42 cellular contexts compared by ENCODE assay signal in the genomic region with DNA sequence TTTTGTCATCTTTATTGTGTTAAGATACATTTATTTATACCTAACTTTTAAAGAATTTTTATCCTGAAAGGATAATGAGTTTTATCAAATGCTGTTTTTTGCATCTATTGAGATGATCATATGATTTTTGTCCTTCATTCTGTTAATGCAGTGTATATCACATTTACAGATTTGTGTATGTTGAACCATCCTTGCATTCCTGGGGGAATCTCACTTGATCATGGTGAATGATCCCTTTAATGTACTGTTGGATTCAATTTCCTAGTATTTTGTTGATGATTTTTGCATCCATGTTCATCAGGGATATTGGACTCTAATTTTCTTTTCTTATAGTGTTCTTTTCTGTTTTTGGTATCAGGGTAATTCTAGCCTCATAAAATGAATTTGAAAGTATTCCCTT. TPM values are rescaled to one million over a fixed set of nuclear protein-coding genes. Genes with fewer than 3 reads are reported as not detected.
"Had no signal": no experiment of that assay in that cellular context is flagged by ENCODE, and none has a peak within 500 bp of the region (broad histone marks: within the 10 kb centered on the region; RNA-seq: fewer than 3 reads in every experiment).

No MANE protein-coding gene starts in this region.

- H3K27me3 Mint-ChIP-seq: activated naive CD4-positive, alpha-beta T cell treated with anti-CD3 and anti-CD28 coated beads, Interleukin-2, amount 10 ng/mL, durations not matched to agents 7 days and 5 days had no signal

- H3K36me3 ChIP-seq: adrenal gland, ascending aorta, brain microvascular endothelial cell, breast epithelium, cardiac muscle cell had no signal

- H3K4me1 ChIP-seq: adrenal gland, body of pancreas, breast epithelium had no signal

- H3K27ac ChIP-seq: adrenal gland, ascending aorta, body of pancreas, brain microvascular endothelial cell, breast epithelium, cardiac muscle cell had no signal

- ATAC-seq: activated naive CD4-positive, alpha-beta T cell treated with anti-CD3 and anti-CD28 coated beads, Interleukin-2, amount 50 U/mL, for 72 hours; activated naive CD8-positive, alpha-beta T cell treated with anti-CD3 and anti-CD28 coated beads, Interleukin-2, amount 50 U/mL, for 24 hours; activated T-cell treated with anti-CD3 and anti-CD28 coated beads, Interleukin-2, amount 50 U/mL, for 4 hours; activated T-cell treated with anti-CD3 and anti-CD28 coated beads, Interleukin-2, amount 50 U/mL, for 72 hours; activated T-helper 17 cell treated with anti-CD3 and anti-CD28 coated beads, Interleukin-2, amount 50 U/mL, for 72 hours; body of pancreas had no signal

- H3K4me3 Mint-ChIP-seq: activated naive CD4-positive, alpha-beta T cell treated with anti-CD3 and anti-CD28 coated beads for 36 hours; activated naive CD4-positive, alpha-beta T cell treated with anti-CD3 and anti-CD28 coated beads, Interleukin-2, amount 10 ng/mL, durations not matched to agents 7 days and 5 days; activated naive CD4-positive, alpha-beta T cell treated with anti-CD3 and anti-CD28 coated beads, Interleukin-2, amount 50 U/mL, for 24 hours; activated naive CD8-positive, alpha-beta T cell; activated naive CD8-positive, alpha-beta T cell treated with anti-CD3 and anti-CD28 coated beads for 36 hours; activated naive CD8-positive, alpha-beta T cell treated with anti-CD3 and anti-CD28 coated beads, Interleukin-2, amount 10 ng/mL, durations not matched to agents 7 days and 5 days; activated naive CD8-positive, alpha-beta T cell treated with anti-CD3 and anti-CD28 coated beads, Interleukin-2, amount 50 U/mL, for 24 hours; activated T-cell treated with anti-CD3 and anti-CD28 coated beads, Interleukin-2, amount 50 U/mL, for 24 hours; activated T-cell treated with anti-CD3 and anti-CD28 coated beads, Interleukin-2, amount 50 U/mL, for 4 hours; activated T-cell treated with anti-CD3 and anti-CD28 coated beads, Interleukin-2, amount 50 U/mL, for 72 hours; activated T-helper 1 cell treated with anti-CD3 and anti-CD28 coated beads, Interleukin-12 subunit alpha, Interleukin-12 subunit beta, Interleukin-2, Interleukin-4 antibody, amounts not matched to agents 30 ng/mL and 10 ng/mL and 1 ng/mL, durations not matched to agents 14 hours and 24 hours and 36 hours; activated T-helper 17 cell treated with anti-CD3 and anti-CD28 coated beads, Interleukin-2, amount 50 U/mL, for 72 hours; brain; central memory CD8-positive, alpha-beta T cell had no signal

- H3K27me3 ChIP-seq: adrenal gland, ascending aorta, body of pancreas, brain microvascular endothelial cell, breast epithelium, cardiac muscle cell had no signal

- H3K27ac Mint-ChIP-seq: activated naive CD4-positive, alpha-beta T cell treated with anti-CD3 and anti-CD28 coated beads for 36 hours; activated naive CD4-positive, alpha-beta T cell treated with anti-CD3 and anti-CD28 coated beads, Interleukin-2, amount 10 ng/mL, durations not matched to agents 7 days and 5 days; activated naive CD4-positive, alpha-beta T cell treated with anti-CD3 and anti-CD28 coated beads, Interleukin-2, amount 50 U/mL, for 24 hours; activated naive CD4-positive, alpha-beta T cell treated with anti-CD3 and anti-CD28 coated beads, Interleukin-2, amount 50 U/mL, for 72 hours; activated naive CD8-positive, alpha-beta T cell; activated naive CD8-positive, alpha-beta T cell treated with anti-CD3 and anti-CD28 coated beads for 36 hours; activated naive CD8-positive, alpha-beta T cell treated with anti-CD3 and anti-CD28 coated beads, Interleukin-2, amount 10 ng/mL, durations not matched to agents 7 days and 5 days; activated naive CD8-positive, alpha-beta T cell treated with anti-CD3 and anti-CD28 coated beads, Interleukin-2, amount 50 U/mL, for 24 hours; activated T-cell treated with anti-CD3 and anti-CD28 coated beads, Interleukin-2, amount 50 U/mL, for 24 hours; activated T-cell treated with anti-CD3 and anti-CD28 coated beads, Interleukin-2, amount 50 U/mL, for 72 hours; activated T-helper 1 cell treated with anti-CD3 and anti-CD28 coated beads, Interleukin-12 subunit alpha, Interleukin-12 subunit beta, Interleukin-2, Interleukin-4 antibody, amounts not matched to agents 30 ng/mL and 10 ng/mL and 1 ng/mL, durations not matched to agents 14 hours and 24 hours and 36 hours; activated T-helper 17 cell treated with anti-CD3 and anti-CD28 coated beads, Interleukin-2, amount 50 U/mL, for 72 hours; activated T-helper 2 cell treated with anti-CD3 and anti-CD28 coated beads, Interferon-gamma antibody, Interleukin-2, Interleukin-4, amounts not matched to agents 10 μg/mL and 5 μg/mL and 100 μg/mL, durations not matched to agents 14 hours and 24 hours and 36 hours; brain had no signal

- H3K4me1 Mint-ChIP-seq: activated naive CD4-positive, alpha-beta T cell treated with anti-CD3 and anti-CD28 coated beads, Interleukin-2, amount 10 ng/mL, durations not matched to agents 7 days and 5 days; activated naive CD4-positive, alpha-beta T cell treated with anti-CD3 and anti-CD28 coated beads, Interleukin-2, amount 50 U/mL, for 24 hours; activated naive CD8-positive, alpha-beta T cell treated with anti-CD3 and anti-CD28 coated beads for 36 hours; activated naive CD8-positive, alpha-beta T cell treated with anti-CD3 and anti-CD28 coated beads, Interleukin-2, amount 10 ng/mL, durations not matched to agents 7 days and 5 days; activated naive CD8-positive, alpha-beta T cell treated with anti-CD3 and anti-CD28 coated beads, Interleukin-2, amount 50 U/mL, for 24 hours; activated T-helper 17 cell treated with anti-CD3 and anti-CD28 coated beads, Interleukin-2, amount 50 U/mL, for 72 hours; brain; central memory CD8-positive, alpha-beta T cell had no signal

- DNase-seq: activated effector memory CD4-positive, alpha-beta T cell treated with anti-CD3 and anti-CD28 coated beads, Interleukin-2, amount 50 U/mL, for 16 hours; activated effector memory CD4-positive, alpha-beta T cell treated with Interleukin-2 at 50 U/mL for 16 hours; activated gamma-delta T cell; activated gamma-delta T cell treated with Interleukin-2 at 50 U/mL for 16 hours; activated naive CD4-positive, alpha-beta T cell; activated naive CD4-positive, alpha-beta T cell treated with anti-CD3 and anti-CD28 coated beads for 36 hours; activated naive CD4-positive, alpha-beta T cell treated with anti-CD3 and anti-CD28 coated beads, Interleukin-2, amount 10 ng/mL, durations not matched to agents 7 days and 5 days; activated naive CD4-positive, alpha-beta T cell treated with anti-CD3 and anti-CD28 coated beads, Interleukin-2, amount 50 U/mL, for 16 hours; activated naive CD4-positive, alpha-beta T cell treated with Interleukin-2 at 50 U/mL for 16 hours; activated naive CD8-positive, alpha-beta T cell treated with anti-CD3 and anti-CD28 coated beads for 36 hours; activated naive CD8-positive, alpha-beta T cell treated with anti-CD3 and anti-CD28 coated beads, Interleukin-2, amount 10 ng/mL, durations not matched to agents 7 days and 5 days; activated naive CD8-positive, alpha-beta T cell treated with anti-CD3 and anti-CD28 coated beads, Interleukin-2, amount 50 U/mL, for 24 hours; activated T-cell treated with anti-CD3 and anti-CD28 coated beads, Interleukin-2, amount 50 U/mL, for 1 hour; activated T-cell treated with anti-CD3 and anti-CD28 coated beads, Interleukin-2, amount 50 U/mL, for 24 hours; activated T-cell treated with anti-CD3 and anti-CD28 coated beads, Interleukin-2, amount 50 U/mL, for 4 hours; activated T-cell treated with anti-CD3 and anti-CD28 coated beads, Interleukin-2, amount 50 U/mL, for 48 hours; activated T-cell treated with anti-CD3 and anti-CD28 coated beads, Interleukin-2, amount 50 U/mL, for 72 hours; adrenal gland; amniotic stem cell; amygdala; anterior cingulate cortex; aorta; body of pancreas; brain microvascular endothelial cell; caudate nucleus; central memory CD4-positive, alpha-beta T cell; cerebellar nuclear complex had no signal

- H3K4me3 ChIP-seq: adrenal gland, ascending aorta, body of pancreas, breast epithelium, cardiac muscle cell had no signal

- FAIRE-seq: astrocyte, bronchial epithelial cell had no signal

- H3K36me3 Mint-ChIP-seq: activated naive CD8-positive, alpha-beta T cell treated with anti-CD3 and anti-CD28 coated beads for 36 hours; activated naive CD8-positive, alpha-beta T cell treated with anti-CD3 and anti-CD28 coated beads, Interleukin-2, amount 10 ng/mL, durations not matched to agents 7 days and 5 days; brain had no signal

RNA-seq across cellular contexts. Expression of a gene that starts 38.5 kb away (rescaled TPM):
- total RNA-seq: activated naive CD4-positive, alpha-beta T cell treated with anti-CD3 and anti-CD28 coated beads for 36 hours; activated naive CD4-positive, alpha-beta T cell treated with anti-CD3 and anti-CD28 coated beads, Interleukin-2, amount 50 U/mL, for 72 hours; activated naive CD8-positive, alpha-beta T cell treated with anti-CD3 and anti-CD28 coated beads for 36 hours; activated naive CD8-positive, alpha-beta T cell treated with anti-CD3 and anti-CD28 coated beads, Interleukin-2, amount 10 ng/mL, durations not matched to agents 7 days and 5 days; activated T-cell treated with anti-CD3 and anti-CD28 coated beads, Interleukin-2, amount 50 U/mL, for 72 hours; activated T-helper 1 cell treated with anti-CD3 and anti-CD28 coated beads, Interleukin-12 subunit alpha, Interleukin-12 subunit beta, Interleukin-2, Interleukin-4 antibody, amounts not matched to agents 30 ng/mL and 10 ng/mL and 1 ng/mL, durations not matched to agents 14 hours and 24 hours and 36 hours; activated T-helper 2 cell treated with anti-CD3 and anti-CD28 coated beads, Interferon-gamma antibody, Interleukin-2, Interleukin-4, amounts not matched to agents 10 μg/mL and 5 μg/mL and 100 μg/mL, durations not matched to agents 14 hours and 24 hours and 36 hours had no signal
- polyA plus RNA-seq: cardiac muscle cell had no signal

RNA-seq across cellular contexts. Expression of a gene that starts 51.1 kb away (rescaled TPM):
- total RNA-seq: activated naive CD4-positive, alpha-beta T cell treated with anti-CD3 and anti-CD28 coated beads for 36 hours; activated naive CD4-positive, alpha-beta T cell treated with anti-CD3 and anti-CD28 coated beads, Interleukin-2, amount 50 U/mL, for 72 hours; activated naive CD8-positive, alpha-beta T cell treated with anti-CD3 and anti-CD28 coated beads for 36 hours; activated naive CD8-positive, alpha-beta T cell treated with anti-CD3 and anti-CD28 coated beads, Interleukin-2, amount 10 ng/mL, durations not matched to agents 7 days and 5 days; activated T-cell treated with anti-CD3 and anti-CD28 coated beads, Interleukin-2, amount 50 U/mL, for 4 hours; activated T-cell treated with anti-CD3 and anti-CD28 coated beads, Interleukin-2, amount 50 U/mL, for 72 hours; activated T-helper 1 cell treated with anti-CD3 and anti-CD28 coated beads, Interleukin-12 subunit alpha, Interleukin-12 subunit beta, Interleukin-2, Interleukin-4 antibody, amounts not matched to agents 30 ng/mL and 10 ng/mL and 1 ng/mL, durations not matched to agents 14 hours and 24 hours and 36 hours; activated T-helper 17 cell treated with anti-CD3 and anti-CD28 coated beads, Interleukin-2, amount 50 U/mL, for 72 hours; activated T-helper 2 cell treated with anti-CD3 and anti-CD28 coated beads, Interferon-gamma antibody, Interleukin-2, Interleukin-4, amounts not matched to agents 10 μg/mL and 5 μg/mL and 100 μg/mL, durations not matched to agents 14 hours and 24 hours and 36 hours; adrenal gland; ascending aorta; astrocyte; body of pancreas; breast epithelium; bronchial epithelial cell; cardiac muscle cell; cardiac septum; chondrocyte had no signal
- polyA plus RNA-seq: adrenal gland, cardiac muscle cell had no signal
